Comparison of ENCODE assay signal across 8 cellular contexts in genomic region chr20:34312544-34313217, GRCh38. TPM values are rescaled to one million over a fixed set of nuclear protein-coding genes. Genes with fewer than 3 reads are reported as not detected.
A peak's percentile ranks its signal among the peaks of the same experiment; 100 is the strongest.
DNase-seq lines count a peak whose midpoint lies in the region; ATAC-seq, FAIRE-seq and TF ChIP-seq lines count a peak whose summit lies in the region.

No MANE protein-coding gene starts in this region.

- no peak for FAIRE-seq in astrocyte (lab: Jason Lieb, UNC)

- H3K79me2 ChIP-seq in astrocyte (ENCODE audit: insufficient read depth, low read length): no peaks in the 10 kb centered on the region

- H3K9ac ChIP-seq in astrocyte (ENCODE audit: low read length): no peak overlapping the region

- H3K4me3 Mint-ChIP-seq in astrocyte (ENCODE audit: unreplicated experiment): peak overlapping the region; percentile 50

- peaks cover 13% of the 10 kb centered on the region for H3K27me3 Mint-ChIP-seq in astrocyte (ENCODE audit: low read depth, unreplicated experiment)

- H3K27ac Mint-ChIP-seq in astrocyte (ENCODE audit: unreplicated experiment): no peak overlapping the region

- WGBS in sigmoid colon, 2 donors: 8 to 9% methylated on average over 14 of the region's 14 CpGs

- peaks cover 12% of the 10 kb centered on the region for H3K4me1 Mint-ChIP-seq in astrocyte (ENCODE audit: low read depth, unreplicated experiment)

- no peaks in the 10 kb centered on the region for H4K20me1 ChIP-seq in astrocyte (ENCODE audit: insufficient read depth, low read length)

- H3K36me3 ChIP-seq in astrocyte (ENCODE audit: insufficient read depth, low read length) (no peaks in the 10 kb centered on the region), sigmoid colon (no peaks in the 10 kb centered on the region)

- H3K27me3 ChIP-seq in astrocyte (ENCODE audit: insufficient read depth, low read length) (no peaks in the 10 kb centered on the region), sigmoid colon (peaks cover 5 to 18% (median 13%) of the 10 kb centered on the region in 3 donors)

- peak overlapping the region; percentile 71 for H3K4me2 ChIP-seq in astrocyte (ENCODE audit: low read length)

- TF ChIP-seq EP300 in sigmoid colon (IDR thresholded peaks at IDR 0.05): no peak

- intact Hi-C loops in sigmoid colon (cut with DNase I): loop anchor here (2.0 kb wide), 3 partner anchors 164 to 396 kb away; no protein-coding TSS in a partner anchor

- peak; percentile 66 for DNase-seq in NCI-H2029 treated with DMSO at 0.1 percent for 48 hours (lab: John Stamatoyannopoulos, UW)
- peak; percentile 87 for DNase-seq in T1000 (lab: John Stamatoyannopoulos, UW)
- DNase-seq in astrocyte (ENCODE audit: low read depth): peak; percentile 56
- DNase-seq in hypothalamus (lab: John Stamatoyannopoulos, UW): peak; percentile 12 to 90 (median 75)
- peak; percentile 91 for DNase-seq in sigmoid colon

- no peaks in the 10 kb centered on the region for H3K9me3 ChIP-seq in astrocyte (ENCODE audit: insufficient read depth, low read depth, low read length)
- no peaks in the 10 kb centered on the region for H3K9me3 ChIP-seq in sigmoid colon

- H3K9me3 Mint-ChIP-seq in astrocyte (ENCODE audit: unreplicated experiment): no peaks in the 10 kb centered on the region

- no peaks in the 10 kb centered on the region for H3K36me3 Mint-ChIP-seq in astrocyte (ENCODE audit: low read depth, unreplicated experiment)

- peak overlapping the region; percentile 6 for H2AFZ ChIP-seq in astrocyte (ENCODE audit: low read depth, low read length)

- H3K27ac ChIP-seq in astrocyte (ENCODE audit: low read depth, low read length): no peak overlapping the region
- no peak overlapping the region for H3K27ac ChIP-seq in sigmoid colon

- H3K4me1 ChIP-seq in astrocyte (ENCODE audit: insufficient read depth, low read length) (peaks cover 14% of the 10 kb centered on the region), sigmoid colon (peaks cover 0 to 13% (median 8%) of the 10 kb centered on the region in 4 donors)

- H3K4me3 ChIP-seq in astrocyte (ENCODE audit: insufficient read depth, low read depth, low read length): no peak overlapping the region
- H3K4me3 ChIP-seq in sigmoid colon: peak overlapping the region in 2 of 4 donors; percentile 7 to 16

- TF ChIP-seq POLR2A in sigmoid colon (IDR thresholded peaks at IDR 0.05): no peak

- ATAC-seq in HG02885 (IDR thresholded peaks at IDR 0.05; ENCODE audit: poor library complexity, unreplicated experiment) (peak; percentile 81), GM19328 (IDR thresholded peaks at IDR 0.05; ENCODE audit: unreplicated experiment) (no peak)

- TF ChIP-seq CTCF in GM12801 (IDR thresholded peaks at IDR 0.05; ENCODE audit: extremely low read depth, insufficient read length) (peak; percentile 99), astrocyte (IDR thresholded peaks at IDR 0.05; ENCODE audit: insufficient read depth, low read depth, low read length) (peak; percentile 100), sigmoid colon (IDR thresholded peaks at IDR 0.05) (peak; percentile 99 to 100 (median 99))

RNA-seq across cellular contexts. Expression of gene AHCY, which starts 9.5 kb away (rescaled TPM):
- total RNA-seq in astrocyte (172 and 203 TPM in 2 replicates), sigmoid colon (10 to 100 TPM; 76.4 to 89.5 (median 80.7) TPM)
- polyA plus RNA-seq in sigmoid colon: 100 to 1,000 TPM in 1 of 3 donors, 10 to 100 TPM in 2; 74.5 to 106 (median 76.1) TPM

RNA-seq across cellular contexts. Expression of gene ITCH, which starts 50.4 kb away (rescaled TPM):
- total RNA-seq in astrocyte (73.6 and 79.0 TPM in 2 replicates), sigmoid colon (10 to 100 TPM; 50.2 to 60.6 (median 55.2) TPM)
- polyA plus RNA-seq in sigmoid colon: 10 to 100 TPM; 16.3 to 26.6 (median 21.0) TPM
